ENCODE assay signal across 1 cellular context in the genomic region with DNA sequence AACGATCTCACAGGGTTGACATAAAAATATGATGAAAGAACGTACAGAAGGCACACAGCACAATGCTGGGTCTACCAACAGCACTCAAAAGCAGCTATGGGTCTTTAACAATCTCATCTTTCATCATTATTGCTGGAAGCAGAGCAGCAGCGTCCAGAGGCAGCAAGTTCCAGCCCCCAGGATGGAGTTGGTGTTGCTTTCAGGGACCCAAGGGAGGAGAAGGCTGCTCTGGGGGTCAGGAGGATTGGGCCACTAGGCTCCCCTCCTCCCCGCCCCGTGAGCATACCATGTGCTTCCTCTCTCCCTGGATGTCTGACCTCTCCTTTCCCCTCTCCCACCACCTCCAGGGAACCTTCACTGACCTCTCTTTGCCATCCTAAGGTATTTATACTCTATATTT.
TF ChIP-seq lines count a peak whose summit lies in the region.

No MANE protein-coding gene starts in this region.

TF ChIP-seq in HCT116, 20 proteins besides CTCF, POLR2A, EP300 and RAD21 (continued from another document):
- no peak for TF ChIP-seq ATF3 (IDR thresholded peaks at IDR 0.05)
- no peak for TF ChIP-seq REST (IDR thresholded peaks at IDR 0.05; ENCODE audit: low read depth)
- TF ChIP-seq CEBPB (IDR thresholded peaks at IDR 0.05; ENCODE audit: low read depth) = no peak
- no peak for TF ChIP-seq MAX (IDR thresholded peaks at IDR 0.05)
- TF ChIP-seq TCF7L2 (IDR thresholded peaks at IDR 0.05; ENCODE audit: borderline replicate concordance, extremely low read depth, insufficient read depth, insufficient read length) = no peak
- no peak for TF ChIP-seq ZNF274 (IDR thresholded peaks at IDR 0.05; ENCODE audit: low read depth, low read length)
- TF ChIP-seq ZFX (IDR thresholded peaks at IDR 0.05) = no peak
- no peak for TF ChIP-seq EZH2phosphoT487 (IDR thresholded peaks at IDR 0.05; ENCODE audit: borderline replicate concordance)
- no peak for TF ChIP-seq ZBTB33 (IDR thresholded peaks at IDR 0.05; ENCODE audit: extremely low read depth, insufficient replicate concordance, low read length)
- no peak for TF ChIP-seq EZH2 (IDR thresholded peaks at IDR 0.05)
- TF ChIP-seq SP1 (IDR thresholded peaks at IDR 0.05; ENCODE audit: low read depth) = no peak
- TF ChIP-seq FOSL1 (IDR thresholded peaks at IDR 0.05; ENCODE audit: low read depth) = no peak
